24 cellular contexts compared by ENCODE assay signal in the genomic region with DNA sequence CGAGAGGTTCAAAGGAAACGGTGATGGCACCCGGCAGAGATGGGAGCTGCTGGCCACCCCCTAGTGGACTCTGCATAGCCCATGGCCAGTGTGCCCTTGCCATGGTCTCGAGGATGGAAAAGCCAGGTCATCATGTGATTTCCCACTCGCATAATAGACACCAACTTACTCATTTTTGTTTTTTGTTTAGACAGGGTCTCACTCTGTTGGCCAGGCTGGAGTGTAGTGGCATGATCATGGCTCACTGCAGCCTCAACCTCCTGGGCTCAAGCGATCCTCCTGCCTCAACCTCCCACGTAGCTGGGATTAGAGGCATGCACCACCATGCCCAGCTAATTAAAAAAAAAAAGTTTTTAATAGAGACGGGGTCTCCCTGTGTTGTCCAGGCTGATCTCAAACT. TPM values are rescaled to one million over a fixed set of nuclear protein-coding genes. Genes with fewer than 3 reads are reported as not detected.
DNase-seq lines count a peak whose midpoint lies in the region; ATAC-seq, FAIRE-seq and TF ChIP-seq lines count a peak whose summit lies in the region.
"Had no signal": no experiment of that assay in that cellular context is flagged by ENCODE, and none has a peak within 500 bp of the region (broad histone marks: within the 10 kb centered on the region; RNA-seq: fewer than 3 reads in every experiment).

No MANE protein-coding gene starts in this region.

- H3K9me3 ChIP-seq in HepG2 (ENCODE audit: low read length) = no peaks in the 10 kb centered on the region
- H3K9me3 ChIP-seq in right lobe of liver = no peaks in the 10 kb centered on the region
- H3K9me3 ChIP-seq in gastrocnemius medialis = no peaks in the 10 kb centered on the region
- H3K9me3 ChIP-seq in SK-N-SH = no peaks in the 10 kb centered on the region
- H3K9me3 ChIP-seq: BE2C, MG63, Peyer's patch had no signal

- H3K9me3 Mint-ChIP-seq in dendritic cell treated with granulocyte-macrophage colony-stimulating factor and Interleukin-4, amounts not matched to agents 40 ng/mL and 50 ng/mL, for 4 days = no peaks in the 10 kb centered on the region
- H3K9me3 Mint-ChIP-seq: CD4-positive, alpha-beta T cell; GM23338 had no signal

- POLR2A ChIA-PET in HepG2 (lab: Yijun Ruan, JAX) = no interaction called here
- POLR2A ChIA-PET in SK-N-SH (lab: Yijun Ruan, JAX) = interaction anchor here (1.7 kb wide), 1 partner anchor 17 kb away, joined by 4 read pairs; no protein-coding TSS in a partner anchor

- DNase-seq in HepG2 (ENCODE audit: low spot score) = no peak
- DNase-seq in right lobe of liver = no peak
- DNase-seq in gastrocnemius medialis = no peak
- no peak for DNase-seq in SK-N-SH
- DNase-seq in NCI-H510A treated with DMSO at 0.1 percent for 48 hours (lab: John Stamatoyannopoulos, UW) = no peak
- no peak for DNase-seq in kidney glomerular epithelial cell (lab: John Stamatoyannopoulos, UW)
- DNase-seq: 8988T; ACHN; BE2C; CD4-positive, alpha-beta T cell; HCEC 1CT; MG63; NCI-H1105 treated with DMSO at 0.1 percent for 48 hours; NCI-H146; NCI-H2029; NCI-H446 treated with DMSO at 0.1 percent for 48 hours; NCI-H526 treated with DMSO at 0.1 percent for 48 hours; Peyer's patch; SHP77 treated with DMSO at 0.1 percent for 48 hours had no signal

- no peaks in the 10 kb centered on the region for H3K27me3 Mint-ChIP-seq in dendritic cell treated with granulocyte-macrophage colony-stimulating factor and Interleukin-4, amounts not matched to agents 40 ng/mL and 50 ng/mL, for 4 days
- H3K27me3 Mint-ChIP-seq: CD4-positive, alpha-beta T cell had no signal

- TF ChIP-seq CTCF in HepG2 (CRISPR knock-in tag; IDR thresholded peaks at IDR 0.05) (no peak), right lobe of liver (IDR thresholded peaks at IDR 0.05) (no peak), gastrocnemius medialis (IDR thresholded peaks at IDR 0.05 in 4 of 5, conservative IDR thresholded peaks at IDR 0.05 in 1 of 5) (no peak), SK-N-SH (IDR thresholded peaks at IDR 0.05) (no peak)

- no peak overlapping the region for H3K27ac ChIP-seq in HepG2 (ENCODE audit: extremely low read length, insufficient read depth, low read length)
- H3K27ac ChIP-seq in right lobe of liver = no peak overlapping the region
- peak overlapping the region; percentile 12 to 91 (median 90) for H3K27ac ChIP-seq in gastrocnemius medialis
- no peak overlapping the region; a peak in 1 of 4 replicates for H3K27ac ChIP-seq in SK-N-SH (ENCODE audit: low read depth in 2 of 2, low read length in 1 of 2)
- H3K27ac ChIP-seq: HL-60, Peyer's patch had no signal

- CTCF ChIA-PET in HepG2 (lab: Yijun Ruan, JAX; ENCODE audit: low intra/inter-chr PET ratio, low total read pairs) (no interaction called here), SK-N-SH (lab: Yijun Ruan, JAX) (interaction anchor here (0.8 to 2.9 kb wide), 5 partner anchors 8 to 107 kb away, joined by 3 to 18 read pairs (median 4); a partner anchor contains a TSS)

- no peak overlapping the region for H3K4me2 ChIP-seq in HepG2 (ENCODE audit: low read depth, low read length)
- no peak overlapping the region for H3K4me2 ChIP-seq in SK-N-SH
- H3K4me2 ChIP-seq: GM23338 had no signal

- BruUV-seq in HepG2 (replicated peaks; lab: Mats Ljungman, UMichigan) = no TSS peak

- no peak overlapping the region for H3K9ac ChIP-seq in HepG2 (ENCODE audit: insufficient read depth, low read depth, low read length)
- no peak overlapping the region for H3K9ac ChIP-seq in SK-N-SH

- no peak for TF ChIP-seq RAD21 in HepG2 (CRISPR knock-in tag; IDR thresholded peaks at IDR 0.05)
- TF ChIP-seq RAD21 in SK-N-SH (IDR thresholded peaks at IDR 0.05; ENCODE audit: low read length) = no peak

- peaks cover 6% of the 10 kb centered on the region for H3K36me3 Mint-ChIP-seq in dendritic cell treated with granulocyte-macrophage colony-stimulating factor and Interleukin-4, amounts not matched to agents 40 ng/mL and 50 ng/mL, for 4 days (ENCODE audit: low read depth)

- ATAC-seq in HepG2 = no peak
- no peak for ATAC-seq in right lobe of liver
- ATAC-seq in gastrocnemius medialis = no peak
- ATAC-seq: GM23338 had no signal

- H3K4me1 ChIP-seq in HepG2 (ENCODE audit: insufficient read depth, low read length) (peaks cover 88% of the 10 kb centered on the region), right lobe of liver (peaks cover 0 to 32% (median 8%) of the 10 kb centered on the region in 4 donors), gastrocnemius medialis (peaks cover 54 to 60% of the 10 kb centered on the region in 2 donors), SK-N-SH (ENCODE audit: control insufficient read depth in 1 of 2, insufficient read depth in 2 of 2, low read depth in 1 of 2, low read length in 1 of 2) (peaks cover 13 to 31% of the 10 kb centered on the region in 2 experiments; a peak in 3 of 4 replicates)

- H3K27me3 ChIP-seq in HepG2 (ENCODE audit: control insufficient read depth in 1 of 2, insufficient read depth in 2 of 2, low read length in 2 of 2) (no peaks in the 10 kb centered on the region), right lobe of liver (no peaks in the 10 kb centered on the region), gastrocnemius medialis (no peaks in the 10 kb centered on the region), SK-N-SH (ENCODE audit: insufficient read depth) (no peaks in the 10 kb centered on the region)
- H3K27me3 ChIP-seq: BE2C, MG63, Peyer's patch had no signal

- in situ Hi-C loops in HepG2 (cut with HindIII; ENCODE audit: extremely low pct_ligation_motif_present, low pct_unique_long_range_greater_than_20kb) = no loop called here
- in situ Hi-C loops in gastrocnemius medialis (cut with MboI; ENCODE audit: low sequenced_read_pairs in 4 of 4) = no loop called here

- TF ChIP-seq EP300 in HepG2 (IDR thresholded peaks at IDR 0.05; ENCODE audit: low read depth in 2 of 2, low read length in 2 of 2) (no peak), HepG2 (CRISPR knock-in tag; IDR thresholded peaks at IDR 0.05; ENCODE audit: borderline replicate concordance) (no peak), SK-N-SH (IDR thresholded peaks at IDR 0.05; ENCODE audit: borderline replicate concordance in 1 of 2, low read depth in 1 of 2, low read length in 1 of 2) (no peak)

- no peak for TF ChIP-seq POLR2A in HepG2 (IDR thresholded peaks at IDR 0.05; ENCODE audit: insufficient read depth in 1 of 2, low read depth in 2 of 2, low read length in 2 of 2)
- TF ChIP-seq POLR2A in right lobe of liver (IDR thresholded peaks at IDR 0.05) = no peak
- TF ChIP-seq POLR2A in gastrocnemius medialis (IDR thresholded peaks at IDR 0.05) = no peak

- peaks cover 31% of the 10 kb centered on the region for H3K4me1 Mint-ChIP-seq in dendritic cell treated with granulocyte-macrophage colony-stimulating factor and Interleukin-4, amounts not matched to agents 40 ng/mL and 50 ng/mL, for 4 days (ENCODE audit: low read depth)

- intact Hi-C loops in HepG2 (cut with micrococcal nuclease; ENCODE audit: unreplicated experiment) = no loop called here
- intact Hi-C loops in right lobe of liver (cut with DNase I) = no loop called here
- intact Hi-C loops in dendritic cell treated with granulocyte-macrophage colony-stimulating factor and Interleukin-4, amounts not matched to agents 40 ng/mL and 50 ng/mL, for 4 days (cut with micrococcal nuclease) = no loop called here
- intact Hi-C loops in gastrocnemius medialis (cut with DNase I; ENCODE audit: low total_unique reads) = loop anchor here (5.0 kb wide), 1 partner anchor 77 kb away; no protein-coding TSS in a partner anchor

- no peak for FAIRE-seq in HepG2 (lab: Jason Lieb, UNC)
- FAIRE-seq: D721Med had no signal

- H3K9me2 ChIP-seq in SK-N-SH = no peaks in the 10 kb centered on the region

- H3K4me3 Mint-ChIP-seq in dendritic cell treated with granulocyte-macrophage colony-stimulating factor and Interleukin-4, amounts not matched to agents 40 ng/mL and 50 ng/mL, for 4 days = no peak overlapping the region
- H3K4me3 Mint-ChIP-seq: CD4-positive, alpha-beta T cell; GM23338 had no signal

- H3K4me3 ChIP-seq in HepG2 (replicated peaks in 1 of 3; ENCODE audit: insufficient read depth in 1 of 3, low read depth in 2 of 3, low read length in 3 of 3) = no peak overlapping the region
- no peak overlapping the region for H3K4me3 ChIP-seq in right lobe of liver
- no peak overlapping the region for H3K4me3 ChIP-seq in gastrocnemius medialis
- H3K4me3 ChIP-seq in SK-N-SH (ENCODE audit: low read depth in 2 of 2, low read length in 1 of 2) = no peak overlapping the region
- H3K4me3 ChIP-seq: GM23338, MG63, Peyer's patch had no signal

- H3K36me3 ChIP-seq in HepG2 (replicated peaks in 1 of 2; ENCODE audit: control insufficient read depth in 1 of 2, insufficient read depth in 2 of 2, low read length in 2 of 2) (peaks cover 13 to 14% of the 10 kb centered on the region in 2 experiments; a peak in 4 of 5 replicates), right lobe of liver (no peaks in the 10 kb centered on the region), gastrocnemius medialis (no peaks in the 10 kb centered on the region), SK-N-SH (replicated peaks in 1 of 2; ENCODE audit: control insufficient read depth in 1 of 2, insufficient read depth in 2 of 2, low read length in 1 of 2) (peaks cover 0 to 3% of the 10 kb centered on the region in 2 experiments)
- H3K36me3 ChIP-seq: BE2C, MG63, Peyer's patch had no signal

- 88% methylated on average over 8 of the region's 8 CpGs for WGBS in HepG2 (ENCODE audit: low lambda C conversion rate)
- WGBS in right lobe of liver (ENCODE audit: insufficient coverage, low coverage, low lambda C conversion rate, missing lambda C conversion rate) = 67% methylated on average over 3 of the region's 8 CpGs
- 85% methylated on average over 8 of the region's 8 CpGs for WGBS in SK-N-SH (ENCODE audit: low lambda C conversion rate)

- H4K20me1 ChIP-seq in HepG2 (ENCODE audit: insufficient read depth, low read length) = peaks cover 62% of the 10 kb centered on the region
- peaks cover 32% of the 10 kb centered on the region for H4K20me1 ChIP-seq in SK-N-SH (ENCODE audit: insufficient read depth)

- peaks cover 3% of the 10 kb centered on the region for H3F3A ChIP-seq in SK-N-SH (replicated peaks; ENCODE audit: insufficient read depth)

- H2AFZ ChIP-seq in HepG2 (ENCODE audit: low read length) (no peak overlapping the region), SK-N-SH (ENCODE audit: low read depth) (no peak overlapping the region)
- H2AFZ ChIP-seq: GM23338 had no signal

- H3K27ac Mint-ChIP-seq in dendritic cell treated with granulocyte-macrophage colony-stimulating factor and Interleukin-4, amounts not matched to agents 40 ng/mL and 50 ng/mL, for 4 days = peak overlapping the region; percentile 72
- H3K27ac Mint-ChIP-seq: CD4-positive, alpha-beta T cell; GM23338 had no signal

- H3K79me2 ChIP-seq in HepG2 (ENCODE audit: insufficient read depth, low read length) (peaks cover 87% of the 10 kb centered on the region), SK-N-SH (ENCODE audit: insufficient read depth) (peaks cover 61% of the 10 kb centered on the region)

RNA-seq across cellular contexts. Expression of a gene that starts 27.6 kb away (rescaled TPM):
- 9.1 and 9.3 TPM in 2 replicates for total RNA-seq in HepG2 (2016; rRNA removed; fragmentation: Illumina TruSeq; extraction: Trizol)
- total RNA-seq in HepG2 (2016; cell fraction: cytosol; rRNA removed; fragmentation: Illumina TruSeq; extraction: Trizol; ENCODE audit: low read depth) = 0.62 and 0.71 TPM in 2 replicates
- total RNA-seq in HepG2 (2016; cell fraction: insoluble cytoplasmic fraction; rRNA removed; fragmentation: Illumina TruSeq; extraction: Trizol) = 8.4 and 10.2 TPM in 2 replicates
- total RNA-seq in HepG2 (2016; cell fraction: membrane; rRNA removed; fragmentation: Illumina TruSeq; extraction: Trizol) = 1.7 and 2.0 TPM in 2 replicates
- total RNA-seq in HepG2 (2016; cell fraction: nucleus; rRNA removed; fragmentation: Illumina TruSeq; extraction: Trizol) = 7.0 and 9.0 TPM in 2 replicates
- polyA plus RNA-seq in HepG2 (2011; rRNA removed) = 9.8 and 12.1 TPM in 2 replicates
- 7.9 and 13.1 TPM in 2 replicates for polyA plus RNA-seq in HepG2 (2011; cell fraction: cytosol; rRNA removed)
- 32.0 and 36.9 TPM in 2 replicates for polyA plus RNA-seq in HepG2 (2011; cell fraction: nucleus; rRNA removed)
- polyA plus RNA-seq in HepG2 (2012) = 5.5 and 7.8 TPM in 2 replicates
- polyA plus RNA-seq in HepG2 (2016; cell fraction: cytosol; fragmentation: Illumina TruSeq; extraction: Trizol; ENCODE audit: low read depth) = 0.62 and 0.71 TPM in 2 replicates
- polyA plus RNA-seq in HepG2 (2016; cell fraction: insoluble cytoplasmic fraction; fragmentation: Illumina TruSeq; extraction: Trizol; ENCODE audit: low read depth) = 7.5 and 8.7 TPM in 2 replicates
- polyA plus RNA-seq in HepG2 (2016; cell fraction: membrane; fragmentation: Illumina TruSeq; extraction: Trizol; ENCODE audit: low read depth) = 1.4 and 1.6 TPM in 2 replicates
- 12.5 and 13.2 TPM in 2 replicates for polyA plus RNA-seq in HepG2 (2016; cell fraction: nucleus; fragmentation: Illumina TruSeq; extraction: Trizol; ENCODE audit: insufficient read depth, low read depth)
- 0.56 and 16.0 TPM in 2 replicates for polyA minus RNA-seq in HepG2 (2011; rRNA and poly(A)+ RNA removed; ENCODE audit: low replicate concordance)
- 5.1 and 5.6 TPM in 2 replicates for polyA minus RNA-seq in HepG2 (2011; cell fraction: cytosol; rRNA and poly(A)+ RNA removed)
- polyA minus RNA-seq in HepG2 (2011; cell fraction: nucleus; rRNA and poly(A)+ RNA removed) = 11.2 and 12.2 TPM in 2 replicates
- total RNA-seq in right lobe of liver = 10 to 100 TPM; 62.9 to 98.5 (median 90.2) TPM
- 10 to 100 TPM; 27.8 to 54.5 (median 44.2) TPM for total RNA-seq in gastrocnemius medialis
- 0.53 and 0.70 TPM in 2 replicates for polyA plus RNA-seq in SK-N-SH (2012; rRNA removed)
- polyA plus RNA-seq in SK-N-SH (2012; cell fraction: cytosol; rRNA removed) = 0.15 and 0.25 TPM in 2 replicates
- 1.4 TPM in 2 replicates for polyA plus RNA-seq in SK-N-SH (2012; cell fraction: nucleus; rRNA removed)
- total RNA-seq: CD4-positive, alpha-beta T cell; Daoy had no signal

RNA-seq across cellular contexts. Expression of a gene that starts 59.4 kb away (rescaled TPM):
- total RNA-seq in HepG2 (2016; rRNA removed; fragmentation: Illumina TruSeq; extraction: Trizol) (14.0 and 18.8 TPM in 2 replicates), right lobe of liver (10 to 100 TPM in 3 of 6 experiments, 1 to 10 TPM in 3; 3.7 to 18.6 (median 9.3) TPM), gastrocnemius medialis (10 to 100 TPM in 1 of 4 donors, 1 to 10 TPM in 3; 4.1 to 11.0 (median 6.5) TPM)
- total RNA-seq in HepG2 (2016; cell fraction: cytosol; rRNA removed; fragmentation: Illumina TruSeq; extraction: Trizol; ENCODE audit: low read depth) = 2.3 TPM in 2 replicates
- 13.8 and 20.4 TPM in 2 replicates for total RNA-seq in HepG2 (2016; cell fraction: insoluble cytoplasmic fraction; rRNA removed; fragmentation: Illumina TruSeq; extraction: Trizol)
- 8.4 and 9.4 TPM in 2 replicates for total RNA-seq in HepG2 (2016; cell fraction: membrane; rRNA removed; fragmentation: Illumina TruSeq; extraction: Trizol)
- total RNA-seq in HepG2 (2016; cell fraction: nucleus; rRNA removed; fragmentation: Illumina TruSeq; extraction: Trizol) = 13.2 and 13.5 TPM in 2 replicates
- polyA plus RNA-seq in HepG2 (2011; rRNA removed) (6.6 and 8.3 TPM in 2 replicates), SK-N-SH (2012; rRNA removed) (3.0 and 3.7 TPM in 2 replicates)
- polyA plus RNA-seq in HepG2 (2011; cell fraction: cytosol; rRNA removed) = 3.6 and 6.5 TPM in 2 replicates
- 4.8 TPM in 2 replicates for polyA plus RNA-seq in HepG2 (2011; cell fraction: nucleus; rRNA removed)
- 9.9 and 11.6 TPM in 2 replicates for polyA plus RNA-seq in HepG2 (2012)
- 0.85 and 1.1 TPM in 2 replicates for polyA plus RNA-seq in HepG2 (2016; cell fraction: cytosol; fragmentation: Illumina TruSeq; extraction: Trizol; ENCODE audit: low read depth)
- 14.9 and 16.4 TPM in 2 replicates for polyA plus RNA-seq in HepG2 (2016; cell fraction: insoluble cytoplasmic fraction; fragmentation: Illumina TruSeq; extraction: Trizol; ENCODE audit: low read depth)
- 3.1 and 3.8 TPM in 2 replicates for polyA plus RNA-seq in HepG2 (2016; cell fraction: membrane; fragmentation: Illumina TruSeq; extraction: Trizol; ENCODE audit: low read depth)
- 13.5 and 13.6 TPM in 2 replicates for polyA plus RNA-seq in HepG2 (2016; cell fraction: nucleus; fragmentation: Illumina TruSeq; extraction: Trizol; ENCODE audit: insufficient read depth, low read depth)
- polyA minus RNA-seq in HepG2 (2011; rRNA and poly(A)+ RNA removed; ENCODE audit: low replicate concordance) = 9.0 and 12.5 TPM in 2 replicates
- polyA minus RNA-seq in HepG2 (2011; cell fraction: cytosol; rRNA and poly(A)+ RNA removed) = 14.7 and 14.8 TPM in 2 replicates
- polyA minus RNA-seq in HepG2 (2011; cell fraction: nucleus; rRNA and poly(A)+ RNA removed) = 12.1 and 16.3 TPM in 2 replicates
- polyA plus RNA-seq in SK-N-SH (2012; cell fraction: cytosol; rRNA removed) = 4.5 and 4.6 TPM in 2 replicates
- polyA plus RNA-seq in SK-N-SH (2012; cell fraction: nucleus; rRNA removed) = 1.7 and 3.6 TPM in 2 replicates

Comparison
In these comparisons a context has a peak if more than half of its experiments do, and no peak if none do; other contexts are left out.
1. H3K27ac ChIP-seq: peak in gastrocnemius medialis (4 of 4); none in HepG2 (single experiment), right lobe of liver (0 of 3) and SK-N-SH (0 of 2).